ENCODE assay signal across 9 cellular contexts in genomic region chr2:218289639-218290315, GRCh38.
DNase-seq lines count a peak whose midpoint lies in the region; ATAC-seq lines count a peak whose summit lies in the region.
"Had no signal": no experiment of that assay in that cellular context is flagged by ENCODE, and none has a peak within 500 bp of the region (broad histone marks: within the 10 kb centered on the region; RNA-seq: fewer than 3 reads in every experiment).

No MANE protein-coding gene starts in this region.

- H3K9me3 ChIP-seq in muscle layer of duodenum (ENCODE audit: control insufficient read depth in 1 of 2, low read length in 2 of 2), result no peaks in the 10 kb centered on the region

- H3K36me3 Mint-ChIP-seq in stimulated activated naive CD8-positive, alpha-beta T cell treated with anti-CD3 and anti-CD28 coated beads, Interleukin-15, Interleukin-2, amounts not matched to agents 100 ng/mL and 50 ng/mL, for 24 hours (ENCODE audit: low read depth), result peaks cover 9% of the 10 kb centered on the region
- peaks cover 59% of the 10 kb centered on the region for H3K36me3 Mint-ChIP-seq in dendritic cell treated with granulocyte-macrophage colony-stimulating factor and Interleukin-4, amounts not matched to agents 40 ng/mL and 50 ng/mL, for 4 days (ENCODE audit: low read depth)

- no peaks in the 10 kb centered on the region for H3K27me3 ChIP-seq in muscle layer of duodenum (ENCODE audit: low read depth, low read length)

- no peak for DNase-seq in stimulated activated naive CD8-positive, alpha-beta T cell treated with anti-CD3 and anti-CD28 coated beads, Interleukin-15, Interleukin-2, amounts not matched to agents 100 U/mL and 50 U/mL, for 24 hours
- no peak for DNase-seq in COLO668 (lab: John Stamatoyannopoulos, UW; ENCODE audit: unreplicated experiment)
- no peak for DNase-seq in NCI-H2029 treated with DMSO at 0.1 percent for 48 hours (lab: John Stamatoyannopoulos, UW)
- DNase-seq: NCI-H446 had no signal

- peaks cover 0 to 6% of the 10 kb centered on the region in 2 donors for H3K36me3 ChIP-seq in muscle layer of duodenum (ENCODE audit: control insufficient read depth in 1 of 2, insufficient read depth in 2 of 2, low read length in 2 of 2)

- H3K4me3 Mint-ChIP-seq in stimulated activated naive CD8-positive, alpha-beta T cell treated with anti-CD3 and anti-CD28 coated beads, Interleukin-15, Interleukin-2, amounts not matched to agents 100 ng/mL and 50 ng/mL, for 24 hours, result peak overlapping the region; percentile 86
- peak overlapping the region; percentile 77 for H3K4me3 Mint-ChIP-seq in dendritic cell treated with granulocyte-macrophage colony-stimulating factor and Interleukin-4, amounts not matched to agents 40 ng/mL and 50 ng/mL, for 4 days

- ATAC-seq in stimulated activated naive CD8-positive, alpha-beta T cell treated with anti-CD3 and anti-CD28 coated beads, Interleukin-15, Interleukin-2, amounts not matched to agents 100 U/mL and 50 U/mL, for 24 hours, result no peak
- ATAC-seq in HG02981 (IDR thresholded peaks at IDR 0.05; ENCODE audit: unreplicated experiment), result no peak
- no peak for ATAC-seq in GM21825 (IDR thresholded peaks at IDR 0.05; ENCODE audit: unreplicated experiment)

- peaks cover 57 to 59% of the 10 kb centered on the region in 2 donors for H3K4me1 ChIP-seq in muscle layer of duodenum (ENCODE audit: control insufficient read depth in 1 of 2, insufficient read depth in 2 of 2, low read length in 2 of 2)

- H3K9me3 Mint-ChIP-seq in stimulated activated naive CD8-positive, alpha-beta T cell treated with anti-CD3 and anti-CD28 coated beads, Interleukin-15, Interleukin-2, amounts not matched to agents 100 ng/mL and 50 ng/mL, for 24 hours, result no peaks in the 10 kb centered on the region
- no peaks in the 10 kb centered on the region for H3K9me3 Mint-ChIP-seq in dendritic cell treated with granulocyte-macrophage colony-stimulating factor and Interleukin-4, amounts not matched to agents 40 ng/mL and 50 ng/mL, for 4 days

- peak overlapping the region; percentile 92 for H3K27ac ChIP-seq in muscle layer of duodenum (ENCODE audit: low read length)

- peaks cover 85% of the 10 kb centered on the region for H3K4me1 Mint-ChIP-seq in stimulated activated naive CD8-positive, alpha-beta T cell treated with anti-CD3 and anti-CD28 coated beads, Interleukin-15, Interleukin-2, amounts not matched to agents 100 ng/mL and 50 ng/mL, for 24 hours (ENCODE audit: low read depth)
- H3K4me1 Mint-ChIP-seq in dendritic cell treated with granulocyte-macrophage colony-stimulating factor and Interleukin-4, amounts not matched to agents 40 ng/mL and 50 ng/mL, for 4 days (ENCODE audit: low read depth), result peaks cover 75% of the 10 kb centered on the region

- H3K27ac Mint-ChIP-seq in stimulated activated naive CD8-positive, alpha-beta T cell treated with anti-CD3 and anti-CD28 coated beads, Interleukin-15, Interleukin-2, amounts not matched to agents 100 ng/mL and 50 ng/mL, for 24 hours, result peak overlapping the region; percentile 89
- H3K27ac Mint-ChIP-seq in dendritic cell treated with granulocyte-macrophage colony-stimulating factor and Interleukin-4, amounts not matched to agents 40 ng/mL and 50 ng/mL, for 4 days, result peak overlapping the region; percentile 99

- H3K27me3 Mint-ChIP-seq in stimulated activated naive CD8-positive, alpha-beta T cell treated with anti-CD3 and anti-CD28 coated beads, Interleukin-15, Interleukin-2, amounts not matched to agents 100 ng/mL and 50 ng/mL, for 24 hours, result no peaks in the 10 kb centered on the region
- no peaks in the 10 kb centered on the region for H3K27me3 Mint-ChIP-seq in dendritic cell treated with granulocyte-macrophage colony-stimulating factor and Interleukin-4, amounts not matched to agents 40 ng/mL and 50 ng/mL, for 4 days

- H3K4me3 ChIP-seq in muscle layer of duodenum (ENCODE audit: low read depth in 1 of 2, low read length in 2 of 2), result peak overlapping the region; percentile 82 to 87

- intact Hi-C loops in dendritic cell treated with granulocyte-macrophage colony-stimulating factor and Interleukin-4, amounts not matched to agents 40 ng/mL and 50 ng/mL, for 4 days (cut with micrococcal nuclease), result loop anchor here (5.0 kb wide), 1 partner anchor 78 kb away; no protein-coding TSS in a partner anchor
